In genomic region chr21:37184784-37185593, GRCh38 we compare ENCODE assay signal across 21 cellular contexts.
DNase-seq lines count a peak whose midpoint lies in the region; ATAC-seq and TF ChIP-seq lines count a peak whose summit lies in the region.
"Had no signal": no experiment of that assay in that cellular context is flagged by ENCODE, and none has a peak within 500 bp of the region (broad histone marks: within the 10 kb centered on the region; RNA-seq: fewer than 3 reads in every experiment).

No MANE protein-coding gene starts in this region.

- H3K27ac ChIP-seq in VCaP = peak overlapping the region; percentile 36
- H3K27ac ChIP-seq: BLaER1 had no signal

- no peak for DNase-seq in activated CD8-positive, alpha-beta T cell treated with anti-CD3 and anti-CD28 coated beads for 36 hours
- DNase-seq in activated CD8-positive, alpha-beta T cell treated with anti-CD3 and anti-CD28 coated beads, Interleukin-2, amount 10 ng/mL, durations not matched to agents 7 days and 5 days = no peak
- DNase-seq in stimulated activated CD4-positive, alpha-beta T cell treated with anti-CD3 and anti-CD28 coated beads, Interleukin-1b, Interleukin-23, amount 100 ng/mL, for 48 hours = peak; percentile 14
- no peak for DNase-seq in stimulated activated CD4-positive, alpha-beta T cell treated with anti-CD3 and anti-CD28 coated beads, Interleukin-4, amount 100 ng/mL, for 1 hour
- no peak for DNase-seq in NCI-H82 treated with DMSO at 0.1 percent for 48 hours (lab: John Stamatoyannopoulos, UW; ENCODE audit: unreplicated experiment)
- DNase-seq: Calu3; CD8-positive, alpha-beta T cell; GF-D8; GOT3; KBM-7; NCI-H1105; NCI-H2081 treated with DMSO at 0.1 percent for 48 hours; NCI-H524; NCI-H82; PC-3; RPMI8226; SHP77 treated with DMSO at 0.1 percent for 48 hours had no signal

- POLR2A ChIA-PET in activated CD8-positive, alpha-beta T cell treated with anti-CD3 and anti-CD28 coated beads for 36 hours (lab: Charles Lee) = no interaction called here
- POLR2A ChIA-PET in activated CD8-positive, alpha-beta T cell treated with anti-CD3 and anti-CD28 coated beads, Interleukin-2, amount 10 ng/mL, durations not matched to agents 7 days and 5 days (lab: Charles Lee) = no interaction called here

- peaks cover 1% of the 10 kb centered on the region for H3K9me3 Mint-ChIP-seq in activated CD8-positive, alpha-beta T cell treated with anti-CD3 and anti-CD28 coated beads for 36 hours
- H3K9me3 Mint-ChIP-seq in activated CD8-positive, alpha-beta T cell treated with anti-CD3 and anti-CD28 coated beads, Interleukin-2, amount 10 ng/mL, durations not matched to agents 7 days and 5 days (ENCODE audit: insufficient read depth) = no peaks in the 10 kb centered on the region

- CTCF ChIA-PET in activated CD8-positive, alpha-beta T cell treated with anti-CD3 and anti-CD28 coated beads for 36 hours (lab: Charles Lee) = interaction anchor here (1.2 kb wide), 1 partner anchor 23 kb away, joined by 5 read pairs; no protein-coding TSS in a partner anchor
- CTCF ChIA-PET in activated CD8-positive, alpha-beta T cell treated with anti-CD3 and anti-CD28 coated beads, Interleukin-2, amount 10 ng/mL, durations not matched to agents 7 days and 5 days (lab: Charles Lee) = interaction anchor here (0.9 kb wide), 1 partner anchor 64 kb away, joined by 3 read pairs; no protein-coding TSS in a partner anchor

- peaks cover 16% of the 10 kb centered on the region for H3K4me1 Mint-ChIP-seq in activated CD8-positive, alpha-beta T cell treated with anti-CD3 and anti-CD28 coated beads for 36 hours (ENCODE audit: low read depth)
- peaks cover 13% of the 10 kb centered on the region for H3K4me1 Mint-ChIP-seq in activated CD8-positive, alpha-beta T cell treated with anti-CD3 and anti-CD28 coated beads, Interleukin-2, amount 10 ng/mL, durations not matched to agents 7 days and 5 days (ENCODE audit: low read depth)

- peak; percentile 60 for ATAC-seq in activated CD8-positive, alpha-beta T cell treated with anti-CD3 and anti-CD28 coated beads for 36 hours
- no peak for ATAC-seq in activated CD8-positive, alpha-beta T cell treated with anti-CD3 and anti-CD28 coated beads, Interleukin-2, amount 10 ng/mL, durations not matched to agents 7 days and 5 days
- ATAC-seq in GM21515 (IDR thresholded peaks at IDR 0.05; ENCODE audit: unreplicated experiment) = no peak
- ATAC-seq: CD8-positive, alpha-beta T cell; HCT116; PC-3 had no signal

- peaks cover 40% of the 10 kb centered on the region for H3K36me3 Mint-ChIP-seq in activated CD8-positive, alpha-beta T cell treated with anti-CD3 and anti-CD28 coated beads for 36 hours (ENCODE audit: low read depth)
- H3K36me3 Mint-ChIP-seq in activated CD8-positive, alpha-beta T cell treated with anti-CD3 and anti-CD28 coated beads, Interleukin-2, amount 10 ng/mL, durations not matched to agents 7 days and 5 days (ENCODE audit: low read depth) = peaks cover 34% of the 10 kb centered on the region

- no peak overlapping the region for H3K4me3 Mint-ChIP-seq in activated CD8-positive, alpha-beta T cell treated with anti-CD3 and anti-CD28 coated beads for 36 hours
- H3K4me3 Mint-ChIP-seq in activated CD8-positive, alpha-beta T cell treated with anti-CD3 and anti-CD28 coated beads, Interleukin-2, amount 10 ng/mL, durations not matched to agents 7 days and 5 days = no peak overlapping the region
- H3K4me3 Mint-ChIP-seq: CD8-positive, alpha-beta T cell had no signal

- intact Hi-C loops in activated CD8-positive, alpha-beta T cell treated with anti-CD3 and anti-CD28 coated beads for 36 hours (cut with micrococcal nuclease) = no loop called here

- no peaks in the 10 kb centered on the region for H3K27me3 Mint-ChIP-seq in activated CD8-positive, alpha-beta T cell treated with anti-CD3 and anti-CD28 coated beads for 36 hours
- no peaks in the 10 kb centered on the region for H3K27me3 Mint-ChIP-seq in activated CD8-positive, alpha-beta T cell treated with anti-CD3 and anti-CD28 coated beads, Interleukin-2, amount 10 ng/mL, durations not matched to agents 7 days and 5 days (ENCODE audit: low read depth)

- TF ChIP-seq CTCF in activated CD8-positive, alpha-beta T cell treated with anti-CD3 and anti-CD28 coated beads for 36 hours (IDR thresholded peaks at IDR 0.05) = no peak
- no peak for TF ChIP-seq CTCF in VCaP (conservative IDR thresholded peaks at IDR 0.05)

- peak overlapping the region; percentile 25 for H3K27ac Mint-ChIP-seq in activated CD8-positive, alpha-beta T cell treated with anti-CD3 and anti-CD28 coated beads for 36 hours
- no peak overlapping the region for H3K27ac Mint-ChIP-seq in activated CD8-positive, alpha-beta T cell treated with anti-CD3 and anti-CD28 coated beads, Interleukin-2, amount 10 ng/mL, durations not matched to agents 7 days and 5 days
- H3K27ac Mint-ChIP-seq: CD8-positive, alpha-beta T cell had no signal
